1 cellular context compared by ENCODE assay signal in the genomic region with DNA sequence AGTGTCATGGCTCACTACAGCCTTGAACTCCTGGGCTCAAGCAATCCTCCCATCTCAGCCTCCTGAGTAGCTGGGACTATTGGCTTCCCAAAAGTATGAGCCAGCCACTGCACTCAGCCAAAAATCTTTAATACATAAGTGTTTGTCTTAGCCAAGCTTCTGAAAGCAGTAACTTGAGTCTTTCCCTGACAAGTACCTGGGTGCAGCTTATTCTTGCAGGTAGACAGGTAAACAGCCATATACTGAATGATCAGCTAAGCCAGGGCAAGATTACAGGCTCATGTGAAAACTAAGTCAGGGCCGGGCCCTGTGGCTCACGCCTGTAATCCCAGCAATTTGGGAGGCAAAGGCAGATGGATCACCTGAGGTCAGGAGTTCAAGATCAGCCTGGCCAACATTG.
TF ChIP-seq lines count a peak whose summit lies in the region.

No MANE protein-coding gene starts in this region.

TF ChIP-seq in WTC11, 78 proteins besides CTCF, POLR2A, EP300 and RAD21:
- TF ChIP-seq AR (CRISPR knock-in tag; IDR thresholded peaks at IDR 0.05) (no peak), NR2C2 (CRISPR knock-in tag; IDR thresholded peaks at IDR 0.05) (no peak)
- TF ChIP-seq, protein P1, sequence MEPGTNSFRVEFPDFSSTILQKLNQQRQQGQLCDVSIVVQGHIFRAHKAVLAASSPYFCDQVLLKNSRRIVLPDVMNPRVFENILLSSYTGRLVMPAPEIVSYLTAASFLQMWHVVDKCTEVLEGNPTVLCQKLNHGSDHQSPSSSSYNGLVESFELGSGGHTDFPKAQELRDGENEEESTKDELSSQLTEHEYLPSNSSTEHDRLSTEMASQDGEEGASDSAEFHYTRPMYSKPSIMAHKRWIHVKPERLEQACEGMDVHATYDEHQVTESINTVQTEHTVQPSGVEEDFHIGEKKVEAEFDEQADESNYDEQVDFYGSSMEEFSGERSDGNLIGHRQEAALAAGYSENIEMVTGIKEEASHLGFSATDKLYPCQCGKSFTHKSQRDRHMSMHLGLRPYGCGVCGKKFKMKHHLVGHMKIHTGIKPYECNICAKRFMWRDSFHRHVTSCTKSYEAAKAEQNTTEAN (CRISPR knock-in tag; IDR thresholded peaks at IDR 0.05), result no peak
